ENCODE assay signal across 1 cellular context in genomic region chr16:22222006-22222405, GRCh38.
TF ChIP-seq lines count a peak whose summit lies in the region.

No MANE protein-coding gene starts in this region.

TF ChIP-seq in HepG2, 621 proteins besides CTCF, POLR2A, EP300 and RAD21:
- TF ChIP-seq ZNF121 (CRISPR knock-in tag; IDR thresholded peaks at IDR 0.05) (peak; percentile 72), ZNF672 (CRISPR knock-in tag; IDR thresholded peaks at IDR 0.05) (no peak)
